33 cellular contexts compared by ENCODE assay signal in genomic region chr7:142896151-142896550, GRCh38. TPM values are rescaled to one million over a fixed set of nuclear protein-coding genes. Genes with fewer than 3 reads are reported as not detected.
"Had no signal": no experiment of that assay in that cellular context is flagged by ENCODE, and none has a peak within 500 bp of the region (broad histone marks: within the 10 kb centered on the region; RNA-seq: fewer than 3 reads in every experiment).

No MANE protein-coding gene starts in this region.

- FAIRE-seq: kidney had no signal

- H3K27ac Mint-ChIP-seq: memory B cell, mesothelial cell of epicardium, nephron had no signal

- H3K4me1 Mint-ChIP-seq: nephron; stimulated activated naive CD8-positive, alpha-beta T cell treated with anti-CD3 and anti-CD28 coated beads, Interleukin-15, amount 100 ng/mL, for 72 hours had no signal

- H3K9me3 ChIP-seq: gastrocnemius medialis, mucosa of descending colon, ovary, right atrium auricular region, suprapubic skin, transverse colon, upper lobe of right lung, vagina had no signal

- H3K9me3 Mint-ChIP-seq: memory B cell, mesothelial cell of epicardium, naive B cell had no signal

- H3K36me3 ChIP-seq: gastrocnemius medialis, ovary, right atrium auricular region, suprapubic skin, transverse colon, upper lobe of right lung, vagina had no signal

- H3K4me3 Mint-ChIP-seq: memory B cell; mesothelial cell of epicardium; naive B cell; nephron; stimulated activated naive CD8-positive, alpha-beta T cell treated with anti-CD3 and anti-CD28 coated beads, Interleukin-15, amount 100 ng/mL, for 72 hours had no signal

- H3K27me3 ChIP-seq: ovary, right atrium auricular region, transverse colon, upper lobe of right lung, vagina had no signal

- H3K27ac ChIP-seq: dorsolateral prefrontal cortex, epithelial cell of prostate, gastrocnemius medialis, ovary, right atrium auricular region, suprapubic skin, transverse colon, upper lobe of right lung, vagina had no signal

- H3K4me2 ChIP-seq: smooth muscle cell had no signal

- H3K4me3 ChIP-seq: dorsolateral prefrontal cortex, gastrocnemius medialis, lung, mucosa of descending colon, ovary, right atrium auricular region, smooth muscle cell, suprapubic skin, transverse colon, upper lobe of right lung, vagina had no signal

- DNase-seq: dorsolateral prefrontal cortex; effector CD4-positive, alpha-beta T cell; foreskin fibroblast; gastrocnemius medialis; kidney; mucosa of descending colon; naive B cell; nucleus accumbens; ovary; stimulated activated CD4-positive, alpha-beta T cell treated with anti-CD3 and anti-CD28 coated beads, Interleukin-12 subunit alpha, Interleukin-12 subunit beta, amount 100 ng/mL, for 4 hours; stimulated activated CD4-positive, alpha-beta T cell treated with anti-CD3 and anti-CD28 coated beads, Interleukin-1b, Interleukin-23, amount 100 ng/mL, for 48 hours; stimulated activated CD4-positive, alpha-beta T cell treated with anti-CD3 and anti-CD28 coated beads, Interleukin-4, amount 100 ng/mL, for 1 hour; stimulated activated CD8-positive, alpha-beta memory T cell treated with anti-CD3 and anti-CD28 coated beads, Interleukin-4, amount 100 ng/mL, for 48 hours; stimulated activated naive CD4-positive, alpha-beta T cell; stimulated activated naive CD8-positive, alpha-beta T cell treated with anti-CD3 and anti-CD28 coated beads, Interleukin-15, amount 100 ng/mL, for 72 hours; transverse colon; upper lobe of right lung had no signal

- H3K4me1 ChIP-seq: gastrocnemius medialis, right atrium auricular region, transverse colon, upper lobe of right lung, vagina had no signal

- ATAC-seq: esophagus mucosa; gastrocnemius medialis; left lobe of liver; mucosa of descending colon; sciatic nerve; stimulated activated naive CD8-positive, alpha-beta T cell treated with anti-CD3 and anti-CD28 coated beads, Interleukin-15, amount 100 ng/mL, for 72 hours; upper lobe of right lung had no signal

- H3K36me3 Mint-ChIP-seq: memory B cell, mesothelial cell of epicardium, naive B cell had no signal

RNA-seq across cellular contexts. Expression of gene TRPV6, which starts 10.6 kb away (rescaled TPM):
- total RNA-seq: gastrocnemius medialis, glomerular endothelial cell, posterior vena cava, smooth muscle cell had no signal

RNA-seq across cellular contexts. Expression of gene TRPV5, which starts 37.4 kb away (rescaled TPM):
- total RNA-seq: esophagus mucosa, gastrocnemius medialis, glomerular endothelial cell, left lobe of liver, lung, mucosa of descending colon, ovary, posterior vena cava, right atrium auricular region, smooth muscle cell, suprapubic skin, transverse colon, upper lobe of right lung, vagina had no signal
- polyA plus RNA-seq: liver, ovary, smooth muscle cell had no signal

RNA-seq across cellular contexts. Expression of gene LLCFC1, which starts 43.1 kb away (rescaled TPM):
- total RNA-seq: dorsolateral prefrontal cortex, esophagus mucosa, gastrocnemius medialis, glomerular endothelial cell, kidney, left lobe of liver, liver, lung, mesothelial cell of epicardium, mucosa of descending colon, ovary, posterior vena cava, right atrium auricular region, sciatic nerve, smooth muscle cell, suprapubic skin, transverse colon, upper lobe of right lung, vagina had no signal
- polyA plus RNA-seq: liver, ovary, smooth muscle cell, thymus had no signal
